Comparison of ENCODE assay signal across 8 cellular contexts in the genomic region with DNA sequence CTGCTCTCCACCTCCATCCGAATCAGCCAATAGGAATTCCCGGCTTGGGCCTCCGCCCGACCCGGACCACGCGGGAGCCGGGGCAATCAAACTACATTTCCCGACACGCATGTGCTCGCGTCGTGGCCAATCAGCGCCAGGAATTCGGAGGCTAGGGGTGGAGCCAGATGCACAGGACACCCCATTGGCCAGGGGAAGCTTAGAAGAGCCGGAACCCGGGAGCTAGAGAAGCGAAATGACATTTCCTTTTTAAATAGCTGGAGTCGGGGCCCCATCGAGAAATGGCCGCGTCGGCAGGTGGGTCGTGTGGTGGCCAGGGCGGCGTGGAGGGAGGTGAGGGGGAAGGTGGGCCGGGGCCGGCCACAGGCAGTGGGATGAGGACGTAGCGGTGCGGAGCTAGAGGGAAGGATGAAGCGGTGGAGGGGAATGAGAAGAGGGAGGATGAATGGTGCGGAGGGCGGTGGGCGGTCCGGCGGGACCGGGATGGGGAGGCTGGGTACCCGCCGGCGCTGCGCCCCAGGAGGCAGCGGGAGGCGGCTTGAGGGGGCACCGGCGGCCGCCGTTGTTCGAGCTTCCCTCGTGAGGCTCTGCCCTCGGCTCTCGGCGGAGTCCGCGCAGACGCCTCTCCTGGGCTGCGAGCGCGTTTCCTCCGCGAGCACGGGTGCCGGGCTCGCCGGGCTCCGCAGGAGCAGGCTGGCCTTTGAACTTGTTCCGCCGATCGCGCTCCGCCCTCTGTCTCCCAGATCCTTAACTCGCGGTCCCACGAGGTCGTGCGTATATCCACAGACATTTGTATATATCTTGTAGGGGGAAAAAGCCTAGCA. TPM values are rescaled to one million over a fixed set of nuclear protein-coding genes. Genes with fewer than 3 reads are reported as not detected.
DNase-seq lines count a peak whose midpoint lies in the region; FAIRE-seq and TF ChIP-seq lines count a peak whose summit lies in the region.

A gene with protein sequence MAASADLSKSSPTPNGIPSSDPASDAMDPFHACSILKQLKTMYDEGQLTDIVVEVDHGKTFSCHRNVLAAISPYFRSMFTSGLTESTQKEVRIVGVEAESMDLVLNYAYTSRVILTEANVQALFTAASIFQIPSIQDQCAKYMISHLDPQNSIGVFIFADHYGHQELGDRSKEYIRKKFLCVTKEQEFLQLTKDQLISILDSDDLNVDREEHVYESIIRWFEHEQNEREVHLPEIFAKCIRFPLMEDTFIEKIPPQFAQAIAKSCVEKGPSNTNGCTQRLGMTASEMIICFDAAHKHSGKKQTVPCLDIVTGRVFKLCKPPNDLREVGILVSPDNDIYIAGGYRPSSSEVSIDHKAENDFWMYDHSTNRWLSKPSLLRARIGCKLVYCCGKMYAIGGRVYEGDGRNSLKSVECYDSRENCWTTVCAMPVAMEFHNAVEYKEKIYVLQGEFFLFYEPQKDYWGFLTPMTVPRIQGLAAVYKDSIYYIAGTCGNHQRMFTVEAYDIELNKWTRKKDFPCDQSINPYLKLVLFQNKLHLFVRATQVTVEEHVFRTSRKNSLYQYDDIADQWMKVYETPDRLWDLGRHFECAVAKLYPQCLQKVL (plus strand): TSS at position 233 of the 824 bp plus-strand sequence. CDS start 49 bp downstream, at position 282.

- TF ChIP-seq CTCF in HFFc6 (IDR thresholded peaks at IDR 0.05) (no peak), NB4 (IDR thresholded peaks at IDR 0.05; ENCODE audit: low read depth, low read length) (no peak)

- intact Hi-C loops in activated naive CD4-positive, alpha-beta T cell treated with anti-CD3 and anti-CD28 coated beads for 36 hours (cut with micrococcal nuclease), result loop anchor here (1.0 to 5.0 kb wide), 8 partner anchors 26 to 1059 kb away; partner anchors contain the start of genes LRIG1 and SLC25A26

- H3K36me3 Mint-ChIP-seq in HFFc6 (ENCODE audit: low read depth), result peaks cover 4% of the 10 kb centered on the region; the same call in 1 of the 2 replicates
- peaks cover 13% of the 10 kb centered on the region for H3K36me3 Mint-ChIP-seq in activated naive CD4-positive, alpha-beta T cell treated with anti-CD3 and anti-CD28 coated beads for 36 hours (ENCODE audit: low read depth)

- H3K9me3 ChIP-seq in SK-N-MC (ENCODE audit: low read depth, low read length) (no peaks in the 10 kb centered on the region), neuron (ENCODE audit: low read length) (no peaks in the 10 kb centered on the region)

- H3K4me3 Mint-ChIP-seq in HFFc6, result peak within 1 kb of the TSS; percentile 92
- peak within 1 kb of the TSS; percentile 87 for H3K4me3 Mint-ChIP-seq in activated naive CD4-positive, alpha-beta T cell treated with anti-CD3 and anti-CD28 coated beads for 36 hours

- H3K4me3 ChIP-seq in NB4 (ENCODE audit: low read depth, low read length) (peak within 1 kb of the TSS; percentile 77), SK-N-MC (peak within 1 kb of the TSS; percentile 83), neuron (ENCODE audit: low read length) (peak within 1 kb of the TSS; percentile 67)

- peak within 1 kb of the TSS; percentile 87 for H3K27ac Mint-ChIP-seq in HFFc6
- peak within 1 kb of the TSS; percentile 95 for H3K27ac Mint-ChIP-seq in activated naive CD4-positive, alpha-beta T cell treated with anti-CD3 and anti-CD28 coated beads for 36 hours

- H2AFZ ChIP-seq in neuron (ENCODE audit: low read depth, low read length), result peak within 1 kb of the TSS; percentile 84

- H3K36me3 ChIP-seq in SK-N-MC (ENCODE audit: insufficient read depth, low read length) (no peaks in the 10 kb centered on the region), neuron (ENCODE audit: insufficient read depth, low read length) (peaks cover 6% of the 10 kb centered on the region)

- no peak within 1 kb of the TSS for H3K27ac ChIP-seq in SK-N-MC

- H3K9ac ChIP-seq in SK-N-MC (ENCODE audit: insufficient read length), result peak within 1 kb of the TSS; percentile 45

- H3K27me3 Mint-ChIP-seq in HFFc6 (ENCODE audit: insufficient read depth), result no peaks in the 10 kb centered on the region; the same call in 1 of the 2 replicates
- H3K27me3 Mint-ChIP-seq in activated naive CD4-positive, alpha-beta T cell treated with anti-CD3 and anti-CD28 coated beads for 36 hours (ENCODE audit: low read depth), result peaks cover 4% of the 10 kb centered on the region

- no peaks in the 10 kb centered on the region for H3K27me3 ChIP-seq in neuron (ENCODE audit: insufficient read depth, low read length)

- H3K4me1 Mint-ChIP-seq in HFFc6 (ENCODE audit: low read depth), result peaks cover 26% of the 10 kb centered on the region
- peaks cover 27% of the 10 kb centered on the region for H3K4me1 Mint-ChIP-seq in activated naive CD4-positive, alpha-beta T cell treated with anti-CD3 and anti-CD28 coated beads for 36 hours (ENCODE audit: low read depth)

- peaks cover 19% of the 10 kb centered on the region for H3K4me1 ChIP-seq in neuron (ENCODE audit: insufficient read depth, low read length)

- FAIRE-seq in frontal cortex (lab: Jason Lieb, UNC), result peak; percentile 99

- peak; percentile 97 for DNase-seq in GM04504 (ENCODE audit: low read depth)
- DNase-seq in HFFc6, result peak; percentile 99
- peak; percentile 98 for DNase-seq in NB4 (ENCODE audit: low read depth)
- DNase-seq in SK-N-MC (ENCODE audit: low read depth, low spot score), result peak; percentile 75
- DNase-seq in activated naive CD4-positive, alpha-beta T cell treated with anti-CD3 and anti-CD28 coated beads for 36 hours, result peak; percentile 98
- peak; percentile 95 to 96 for DNase-seq in frontal cortex (ENCODE audit: low spot score in 2 of 2)
- peak; percentile 99 for DNase-seq in stromal cell of bone marrow (ENCODE audit: low read depth)

- TF ChIP-seq POLR2A in NB4 (IDR thresholded peaks at IDR 0.05; ENCODE audit: extremely low read depth, insufficient read length), result peak; percentile 34

- CTCF ChIA-PET in activated naive CD4-positive, alpha-beta T cell treated with anti-CD3 and anti-CD28 coated beads for 36 hours (lab: Charles Lee), result interaction anchor here (0.8 to 2.4 kb wide), 3 partner anchors 26 to 59 kb away, joined by 3 to 17 read pairs (median 3); no protein-coding TSS in a partner anchor

- H3K9me3 Mint-ChIP-seq in HFFc6, result no peaks in the 10 kb centered on the region
- H3K9me3 Mint-ChIP-seq in activated naive CD4-positive, alpha-beta T cell treated with anti-CD3 and anti-CD28 coated beads for 36 hours, result no peaks in the 10 kb centered on the region

RNA-seq across cellular contexts. Expression of the gene that starts here (rescaled TPM):
- total RNA-seq in HFFc6 (2021; fragmentation: NEBNext Ultra II Directional; extraction: Animal tissue kit (Norgen Biotek cat#: 25700)), result 1 to 10 TPM; 1.3 to 2.4 (median 1.7) TPM
- 1 to 10 TPM; 6.8 to 7.4 TPM for total RNA-seq in activated naive CD4-positive, alpha-beta T cell treated with anti-CD3 and anti-CD28 coated beads for 36 hours
- total RNA-seq in frontal cortex, result 19.2 TPM
